In the genomic region with DNA sequence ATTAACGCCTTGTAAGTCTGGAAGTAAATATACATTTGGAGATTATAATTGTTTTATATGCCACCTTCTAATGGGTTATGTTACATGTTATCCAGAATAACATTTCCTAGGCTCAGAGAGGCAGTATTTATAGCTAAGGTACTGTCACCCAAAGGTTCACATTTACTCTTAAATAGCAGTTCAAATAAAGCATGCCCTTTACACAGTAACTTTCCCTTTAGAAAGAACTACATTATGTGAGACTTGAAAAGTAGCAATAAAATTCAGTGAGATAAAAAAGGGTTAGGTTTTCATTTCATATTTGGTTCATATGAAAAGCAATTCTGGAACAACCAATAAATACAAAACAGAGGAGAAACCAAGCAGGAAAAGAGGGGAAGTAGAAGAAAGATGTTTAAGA, we compare ENCODE assay signal across 1 cellular context.
TF ChIP-seq lines count a peak whose summit lies in the region.

No MANE protein-coding gene starts in this region.

TF ChIP-seq in GM12878, 131 proteins besides CTCF, POLR2A, EP300 and RAD21 (continued from another document):
- TF ChIP-seq, protein P1, sequence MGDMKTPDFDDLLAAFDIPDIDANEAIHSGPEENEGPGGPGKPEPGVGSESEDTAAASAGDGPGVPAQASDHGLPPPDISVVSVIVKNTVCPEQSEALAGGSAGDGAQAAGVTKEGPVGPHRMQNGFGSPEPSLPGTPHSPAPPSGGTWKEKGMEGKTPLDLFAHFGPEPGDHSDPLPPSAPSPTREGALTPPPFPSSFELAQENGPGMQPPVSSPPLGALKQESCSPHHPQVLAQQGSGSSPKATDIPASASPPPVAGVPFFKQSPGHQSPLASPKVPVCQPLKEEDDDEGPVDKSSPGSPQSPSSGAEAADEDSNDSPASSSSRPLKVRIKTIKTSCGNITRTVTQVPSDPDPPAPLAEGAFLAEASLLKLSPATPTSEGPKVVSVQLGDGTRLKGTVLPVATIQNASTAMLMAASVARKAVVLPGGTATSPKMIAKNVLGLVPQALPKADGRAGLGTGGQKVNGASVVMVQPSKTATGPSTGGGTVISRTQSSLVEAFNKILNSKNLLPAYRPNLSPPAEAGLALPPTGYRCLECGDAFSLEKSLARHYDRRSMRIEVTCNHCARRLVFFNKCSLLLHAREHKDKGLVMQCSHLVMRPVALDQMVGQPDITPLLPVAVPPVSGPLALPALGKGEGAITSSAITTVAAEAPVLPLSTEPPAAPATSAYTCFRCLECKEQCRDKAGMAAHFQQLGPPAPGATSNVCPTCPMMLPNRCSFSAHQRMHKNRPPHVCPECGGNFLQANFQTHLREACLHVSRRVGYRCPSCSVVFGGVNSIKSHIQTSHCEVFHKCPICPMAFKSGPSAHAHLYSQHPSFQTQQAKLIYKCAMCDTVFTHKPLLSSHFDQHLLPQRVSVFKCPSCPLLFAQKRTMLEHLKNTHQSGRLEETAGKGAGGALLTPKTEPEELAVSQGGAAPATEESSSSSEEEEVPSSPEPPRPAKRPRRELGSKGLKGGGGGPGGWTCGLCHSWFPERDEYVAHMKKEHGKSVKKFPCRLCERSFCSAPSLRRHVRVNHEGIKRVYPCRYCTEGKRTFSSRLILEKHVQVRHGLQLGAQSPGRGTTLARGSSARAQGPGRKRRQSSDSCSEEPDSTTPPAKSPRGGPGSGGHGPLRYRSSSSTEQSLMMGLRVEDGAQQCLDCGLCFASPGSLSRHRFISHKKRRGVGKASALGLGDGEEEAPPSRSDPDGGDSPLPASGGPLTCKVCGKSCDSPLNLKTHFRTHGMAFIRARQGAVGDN (IDR thresholded peaks at IDR 0.05) = no peak
- TF ChIP-seq NR2C1 (IDR thresholded peaks at IDR 0.05) = no peak
TF ChIP-seq in GM12878: peak in this region for 0.
